ENCODE assay signal across 1 cellular context in the genomic region with DNA sequence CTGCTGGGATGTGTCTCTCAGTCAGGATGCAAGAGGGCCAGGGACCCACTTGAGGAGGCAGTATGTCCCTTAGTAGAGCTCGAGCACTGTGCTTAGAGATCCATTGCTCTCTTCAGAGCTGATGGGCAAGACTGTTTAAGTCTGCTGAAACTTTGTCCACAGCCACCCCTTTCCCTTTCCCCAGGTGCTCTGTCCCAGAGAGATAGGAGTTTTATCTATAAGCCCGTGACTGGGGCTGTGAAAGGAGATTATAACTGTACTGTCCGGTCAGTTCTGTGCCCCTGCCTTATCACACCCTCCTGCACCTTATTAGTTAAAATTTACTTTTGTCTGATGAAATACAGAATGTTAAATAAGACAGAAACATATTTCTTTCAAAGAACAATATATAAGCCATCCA.
TF ChIP-seq lines count a peak whose summit lies in the region.

No MANE protein-coding gene starts in this region.

TF ChIP-seq in K562, 482 proteins besides CTCF, POLR2A, EP300 and RAD21 (continued from another document and continues in another):
- TF ChIP-seq PML (IDR thresholded peaks at IDR 0.05; ENCODE audit: low read length): peak; percentile 61; the same call in 1 of the 2 replicates
- TF ChIP-seq POLR2AphosphoS2 (IDR thresholded peaks at IDR 0.05; ENCODE audit: low read length): no peak
- TF ChIP-seq TAL1 (IDR thresholded peaks at IDR 0.05): peak; percentile 87
- TF ChIP-seq, protein P1, sequence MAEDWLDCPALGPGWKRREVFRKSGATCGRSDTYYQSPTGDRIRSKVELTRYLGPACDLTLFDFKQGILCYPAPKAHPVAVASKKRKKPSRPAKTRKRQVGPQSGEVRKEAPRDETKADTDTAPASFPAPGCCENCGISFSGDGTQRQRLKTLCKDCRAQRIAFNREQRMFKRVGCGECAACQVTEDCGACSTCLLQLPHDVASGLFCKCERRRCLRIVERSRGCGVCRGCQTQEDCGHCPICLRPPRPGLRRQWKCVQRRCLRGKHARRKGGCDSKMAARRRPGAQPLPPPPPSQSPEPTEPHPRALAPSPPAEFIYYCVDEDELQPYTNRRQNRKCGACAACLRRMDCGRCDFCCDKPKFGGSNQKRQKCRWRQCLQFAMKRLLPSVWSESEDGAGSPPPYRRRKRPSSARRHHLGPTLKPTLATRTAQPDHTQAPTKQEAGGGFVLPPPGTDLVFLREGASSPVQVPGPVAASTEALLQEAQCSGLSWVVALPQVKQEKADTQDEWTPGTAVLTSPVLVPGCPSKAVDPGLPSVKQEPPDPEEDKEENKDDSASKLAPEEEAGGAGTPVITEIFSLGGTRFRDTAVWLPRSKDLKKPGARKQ (CRISPR knock-in tag; IDR thresholded peaks at IDR 0.05): no peak
- TF ChIP-seq STAG1 (CRISPR knock-in tag; IDR thresholded peaks at IDR 0.05; ENCODE audit: borderline replicate concordance): no peak
- no peak for TF ChIP-seq U2AF1 (optimal IDR thresholded peaks at IDR 0.05; ENCODE audit: low read depth, low read length)
- TF ChIP-seq SMAD4 (CRISPR knock-in tag; conservative IDR thresholded peaks at IDR 0.05): peak; percentile 43; the same call in 1 of the 2 replicates
- TF ChIP-seq NFYB (IDR thresholded peaks at IDR 0.05; ENCODE audit: extremely low read depth, insufficient read length): no peak
- TF ChIP-seq ZMIZ1 (IDR thresholded peaks at IDR 0.05; ENCODE audit: low read depth in 2 of 2, low read length in 2 of 2): no peak
- no peak for TF ChIP-seq SAFB (IDR thresholded peaks at IDR 0.05; ENCODE audit: borderline replicate concordance, low read depth, low read length)
- 0 out of 2 replicates have a peak, but pooled peaks have one; percentile 15 for TF ChIP-seq SMARCA4 (IDR thresholded peaks at IDR 0.05)
- no peak for TF ChIP-seq NRF1 (conservative IDR thresholded peaks at IDR 0.05 in 1 of 2, IDR thresholded peaks at IDR 0.05 in 1 of 2)
- no peak for TF ChIP-seq ZNF551 (CRISPR knock-in tag; IDR thresholded peaks at IDR 0.05)
- no peak for TF ChIP-seq HIVEP1 (CRISPR knock-in tag; IDR thresholded peaks at IDR 0.05)
- TF ChIP-seq KDM4B (IDR thresholded peaks at IDR 0.05; ENCODE audit: borderline replicate concordance in 2 of 2, low read depth in 1 of 2): no peak
- TF ChIP-seq ZNF79 (CRISPR knock-in tag; IDR thresholded peaks at IDR 0.05; ENCODE audit: low read depth): no peak
- no peak for TF ChIP-seq ASH1L (IDR thresholded peaks at IDR 0.05; ENCODE audit: borderline replicate concordance, low read depth, partially characterized antibody)
- TF ChIP-seq FOSL1 (tag; conservative IDR thresholded peaks at IDR 0.05): no peak
- TF ChIP-seq USF2 (CRISPR knock-in tag; IDR thresholded peaks at IDR 0.05): no peak
- TF ChIP-seq, protein P2, sequence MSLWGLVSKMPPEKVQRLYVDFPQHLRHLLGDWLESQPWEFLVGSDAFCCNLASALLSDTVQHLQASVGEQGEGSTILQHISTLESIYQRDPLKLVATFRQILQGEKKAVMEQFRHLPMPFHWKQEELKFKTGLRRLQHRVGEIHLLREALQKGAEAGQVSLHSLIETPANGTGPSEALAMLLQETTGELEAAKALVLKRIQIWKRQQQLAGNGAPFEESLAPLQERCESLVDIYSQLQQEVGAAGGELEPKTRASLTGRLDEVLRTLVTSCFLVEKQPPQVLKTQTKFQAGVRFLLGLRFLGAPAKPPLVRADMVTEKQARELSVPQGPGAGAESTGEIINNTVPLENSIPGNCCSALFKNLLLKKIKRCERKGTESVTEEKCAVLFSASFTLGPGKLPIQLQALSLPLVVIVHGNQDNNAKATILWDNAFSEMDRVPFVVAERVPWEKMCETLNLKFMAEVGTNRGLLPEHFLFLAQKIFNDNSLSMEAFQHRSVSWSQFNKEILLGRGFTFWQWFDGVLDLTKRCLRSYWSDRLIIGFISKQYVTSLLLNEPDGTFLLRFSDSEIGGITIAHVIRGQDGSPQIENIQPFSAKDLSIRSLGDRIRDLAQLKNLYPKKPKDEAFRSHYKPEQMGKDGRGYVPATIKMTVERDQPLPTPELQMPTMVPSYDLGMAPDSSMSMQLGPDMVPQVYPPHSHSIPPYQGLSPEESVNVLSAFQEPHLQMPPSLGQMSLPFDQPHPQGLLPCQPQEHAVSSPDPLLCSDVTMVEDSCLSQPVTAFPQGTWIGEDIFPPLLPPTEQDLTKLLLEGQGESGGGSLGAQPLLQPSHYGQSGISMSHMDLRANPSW (CRISPR knock-in tag; IDR thresholded peaks at IDR 0.05): no peak
- TF ChIP-seq CC2D1A (IDR thresholded peaks at IDR 0.05): no peak
- TF ChIP-seq GTF2E2 (tag; IDR thresholded peaks at IDR 0.05): no peak
- TF ChIP-seq BACH1 (tag; IDR thresholded peaks at IDR 0.05): no peak
- no peak for TF ChIP-seq NR2C1 (IDR thresholded peaks at IDR 0.05)
- TF ChIP-seq NR2C1 (tag; IDR thresholded peaks at IDR 0.05): no peak
- no peak for TF ChIP-seq PYGO2 (tag; IDR thresholded peaks at IDR 0.05)
- TF ChIP-seq, protein P3, sequence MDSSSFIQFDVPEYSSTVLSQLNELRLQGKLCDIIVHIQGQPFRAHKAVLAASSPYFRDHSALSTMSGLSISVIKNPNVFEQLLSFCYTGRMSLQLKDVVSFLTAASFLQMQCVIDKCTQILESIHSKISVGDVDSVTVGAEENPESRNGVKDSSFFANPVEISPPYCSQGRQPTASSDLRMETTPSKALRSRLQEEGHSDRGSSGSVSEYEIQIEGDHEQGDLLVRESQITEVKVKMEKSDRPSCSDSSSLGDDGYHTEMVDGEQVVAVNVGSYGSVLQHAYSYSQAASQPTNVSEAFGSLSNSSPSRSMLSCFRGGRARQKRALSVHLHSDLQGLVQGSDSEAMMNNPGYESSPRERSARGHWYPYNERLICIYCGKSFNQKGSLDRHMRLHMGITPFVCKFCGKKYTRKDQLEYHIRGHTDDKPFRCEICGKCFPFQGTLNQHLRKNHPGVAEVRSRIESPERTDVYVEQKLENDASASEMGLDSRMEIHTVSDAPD (CRISPR knock-in tag; IDR thresholded peaks at IDR 0.05): no peak
- TF ChIP-seq MECOM (CRISPR knock-in tag; IDR thresholded peaks at IDR 0.05): no peak
- peak; percentile 85 for TF ChIP-seq TCF3 (CRISPR knock-in tag; IDR thresholded peaks at IDR 0.05)
- no peak for TF ChIP-seq DEAF1 (CRISPR knock-in tag; IDR thresholded peaks at IDR 0.05)
- TF ChIP-seq FOXJ2 (tag; IDR thresholded peaks at IDR 0.05): no peak
- no peak for TF ChIP-seq NCOA1 (IDR thresholded peaks at IDR 0.05; ENCODE audit: low read depth)
- peak; percentile 61 for TF ChIP-seq DMBX1 (CRISPR knock-in tag; IDR thresholded peaks at IDR 0.05; ENCODE audit: borderline replicate concordance)
- no peak for TF ChIP-seq MEF2D (tag; conservative IDR thresholded peaks at IDR 0.05; ENCODE audit: low read depth)
- TF ChIP-seq, protein P4, sequence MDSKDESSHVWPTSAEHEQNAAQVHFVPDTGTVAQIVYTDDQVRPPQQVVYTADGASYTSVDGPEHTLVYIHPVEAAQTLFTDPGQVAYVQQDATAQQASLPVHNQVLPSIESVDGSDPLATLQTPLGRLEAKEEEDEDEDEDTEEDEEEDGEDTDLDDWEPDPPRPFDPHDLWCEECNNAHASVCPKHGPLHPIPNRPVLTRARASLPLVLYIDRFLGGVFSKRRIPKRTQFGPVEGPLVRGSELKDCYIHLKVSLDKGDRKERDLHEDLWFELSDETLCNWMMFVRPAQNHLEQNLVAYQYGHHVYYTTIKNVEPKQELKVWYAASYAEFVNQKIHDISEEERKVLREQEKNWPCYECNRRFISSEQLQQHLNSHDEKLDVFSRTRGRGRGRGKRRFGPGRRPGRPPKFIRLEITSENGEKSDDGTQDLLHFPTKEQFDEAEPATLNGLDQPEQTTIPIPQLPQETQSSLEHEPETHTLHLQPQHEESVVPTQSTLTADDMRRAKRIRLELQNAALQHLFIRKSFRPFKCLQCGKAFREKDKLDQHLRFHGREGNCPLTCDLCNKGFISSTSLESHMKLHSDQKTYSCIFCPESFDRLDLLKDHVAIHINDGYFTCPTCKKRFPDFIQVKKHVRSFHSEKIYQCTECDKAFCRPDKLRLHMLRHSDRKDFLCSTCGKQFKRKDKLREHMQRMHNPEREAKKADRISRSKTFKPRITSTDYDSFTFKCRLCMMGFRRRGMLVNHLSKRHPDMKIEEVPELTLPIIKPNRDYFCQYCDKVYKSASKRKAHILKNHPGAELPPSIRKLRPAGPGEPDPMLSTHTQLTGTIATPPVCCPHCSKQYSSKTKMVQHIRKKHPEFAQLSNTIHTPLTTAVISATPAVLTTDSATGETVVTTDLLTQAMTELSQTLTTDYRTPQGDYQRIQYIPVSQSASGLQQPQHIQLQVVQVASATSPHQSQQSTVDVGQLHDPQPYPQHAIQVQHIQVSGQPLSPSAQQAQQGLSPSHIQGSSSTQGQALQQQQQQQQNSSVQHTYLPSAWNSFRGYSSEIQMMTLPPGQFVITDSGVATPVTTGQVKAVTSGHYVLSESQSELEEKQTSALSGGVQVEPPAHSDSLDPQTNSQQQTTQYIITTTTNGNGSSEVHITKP (IDR thresholded peaks at IDR 0.05; ENCODE audit: partially characterized antibody): peak; percentile 68
- TF ChIP-seq CCNT2 (IDR thresholded peaks at IDR 0.05; ENCODE audit: borderline replicate concordance, extremely low read depth, insufficient read length, low read depth, low read length): no peak
- TF ChIP-seq, protein P5, sequence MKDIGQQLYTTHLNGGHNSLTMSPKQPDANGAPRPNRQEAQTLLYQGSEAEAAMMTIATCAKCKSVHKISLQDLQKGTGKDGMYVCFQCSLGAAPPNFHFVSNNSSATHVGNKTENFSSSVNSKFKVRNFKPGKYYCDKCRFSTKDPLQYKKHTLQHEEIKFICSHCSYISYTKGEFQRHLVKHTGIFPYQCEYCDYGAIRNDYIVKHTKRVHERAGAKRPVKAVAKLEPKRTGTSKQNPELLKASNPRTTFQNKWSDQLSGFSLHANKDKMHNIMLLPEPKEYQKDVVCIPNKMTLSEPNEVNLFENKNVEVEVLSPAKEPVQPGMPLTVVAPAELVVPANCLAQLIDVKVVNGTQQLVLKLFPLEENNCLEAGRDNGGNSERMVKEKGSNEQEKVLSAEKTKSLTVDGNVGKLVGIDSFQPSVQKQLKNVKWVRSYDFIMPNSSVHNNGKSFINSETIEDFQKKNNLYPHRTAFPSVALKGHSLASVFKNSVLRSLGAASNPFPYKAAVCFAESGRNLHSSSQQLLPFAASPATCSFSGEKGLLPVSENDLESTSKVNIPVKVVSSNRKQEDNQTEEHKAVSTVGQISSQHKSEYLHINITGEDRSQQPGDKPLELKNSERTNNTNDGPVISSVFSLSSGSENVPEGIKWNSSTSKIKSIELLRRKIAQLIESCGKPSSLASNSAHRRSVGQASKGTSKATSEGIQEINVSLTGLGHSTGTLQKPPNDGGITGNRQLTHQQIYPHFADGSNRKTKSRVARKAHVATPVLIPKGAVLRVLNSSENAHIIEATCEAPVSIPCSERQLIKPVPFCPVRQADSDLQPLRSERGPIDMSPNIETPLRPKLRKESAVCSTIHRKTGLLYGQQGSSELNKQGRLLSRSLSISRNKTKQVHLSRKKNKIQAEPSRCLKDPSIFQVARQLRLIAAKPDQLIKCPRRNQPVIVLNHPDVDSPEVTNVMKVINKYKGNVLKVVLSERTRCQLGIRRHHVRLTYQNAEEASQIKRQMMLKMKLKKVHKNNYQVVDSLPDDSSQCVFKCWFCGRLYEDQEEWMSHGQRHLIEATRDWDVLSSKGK (CRISPR knock-in tag; IDR thresholded peaks at IDR 0.05): no peak
- no peak for TF ChIP-seq TSC22D4 (tag; IDR thresholded peaks at IDR 0.05)
- TF ChIP-seq TEAD2 (tag; IDR thresholded peaks at IDR 0.05): no peak
- TF ChIP-seq PTRF (tag; IDR thresholded peaks at IDR 0.05): no peak
- TF ChIP-seq PTBP1 (IDR thresholded peaks at IDR 0.05; ENCODE audit: low read depth, low read length): no peak
- TF ChIP-seq, protein P6, sequence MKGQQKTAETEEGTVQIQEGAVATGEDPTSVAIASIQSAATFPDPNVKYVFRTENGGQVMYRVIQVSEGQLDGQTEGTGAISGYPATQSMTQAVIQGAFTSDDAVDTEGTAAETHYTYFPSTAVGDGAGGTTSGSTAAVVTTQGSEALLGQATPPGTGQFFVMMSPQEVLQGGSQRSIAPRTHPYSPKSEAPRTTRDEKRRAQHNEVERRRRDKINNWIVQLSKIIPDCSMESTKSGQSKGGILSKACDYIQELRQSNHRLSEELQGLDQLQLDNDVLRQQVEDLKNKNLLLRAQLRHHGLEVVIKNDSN (CRISPR knock-in tag; IDR thresholded peaks at IDR 0.05): no peak
- no peak for TF ChIP-seq RHOXF2B (CRISPR knock-in tag; conservative IDR thresholded peaks at IDR 0.05)
- TF ChIP-seq ZNF436 (CRISPR knock-in tag; IDR thresholded peaks at IDR 0.05): no peak
- TF ChIP-seq BRD4 (IDR thresholded peaks at IDR 0.05): no peak
